ENCODE assay signal across 21 cellular contexts in genomic region chr14:72932893-72933292, GRCh38.
"Had no signal": no experiment of that assay in that cellular context is flagged by ENCODE, and none has a peak within 500 bp of the region (broad histone marks: within the 10 kb centered on the region; RNA-seq: fewer than 3 reads in every experiment).

No MANE protein-coding gene starts in this region.

- H3K27me3 ChIP-seq: dorsolateral prefrontal cortex, esophagus muscularis mucosa, gastrocnemius medialis, heart right ventricle, ovary had no signal

- H3K9me3 ChIP-seq: esophagus muscularis mucosa, gastrocnemius medialis, heart right ventricle, ovary had no signal

- H3K4me1 Mint-ChIP-seq: mesothelial cell of epicardium, neural crest cell had no signal

- H3K9me3 Mint-ChIP-seq: mesothelial cell of epicardium, natural killer cell, neural crest cell had no signal

- H3K36me3 Mint-ChIP-seq: natural killer cell had no signal

- H3K27ac ChIP-seq: dorsolateral prefrontal cortex, epithelial cell of prostate, esophagus muscularis mucosa, gastrocnemius medialis, heart right ventricle, ovary had no signal

- H3K27ac Mint-ChIP-seq: mesothelial cell of epicardium, natural killer cell, progenitor cell of endocrine pancreas had no signal

- H3K4me3 Mint-ChIP-seq: mesothelial cell of epicardium, natural killer cell, neural crest cell had no signal

- H3K4me1 ChIP-seq: gastrocnemius medialis had no signal

- ATAC-seq: gastrocnemius medialis, heart right ventricle, left lobe of liver, natural killer cell, right cardiac atrium had no signal

- DNase-seq: cortex of kidney; dorsolateral prefrontal cortex; effector memory CD4-positive, alpha-beta T cell; gastrocnemius medialis; heart right ventricle; hypothalamus; islet precursor cell; natural killer cell; nucleus accumbens; ovary; right cardiac atrium; small intestine; stimulated activated CD4-positive, alpha-beta T cell treated with anti-CD3 and anti-CD28 coated beads, Interleukin-2, amount 100 ng/mL, for 48 hours; stimulated activated naive CD4-positive, alpha-beta T cell treated with Interleukin-2 at 50 U/mL for 16 hours; trophoblast cell had no signal

- H3K4me3 ChIP-seq: dorsolateral prefrontal cortex, esophagus muscularis mucosa, gastrocnemius medialis, heart right ventricle, ovary had no signal

- H3K27me3 Mint-ChIP-seq: progenitor cell of endocrine pancreas had no signal

- H3K36me3 ChIP-seq: ovary had no signal
